Comparison of ENCODE assay signal across 23 cellular contexts in the genomic region with DNA sequence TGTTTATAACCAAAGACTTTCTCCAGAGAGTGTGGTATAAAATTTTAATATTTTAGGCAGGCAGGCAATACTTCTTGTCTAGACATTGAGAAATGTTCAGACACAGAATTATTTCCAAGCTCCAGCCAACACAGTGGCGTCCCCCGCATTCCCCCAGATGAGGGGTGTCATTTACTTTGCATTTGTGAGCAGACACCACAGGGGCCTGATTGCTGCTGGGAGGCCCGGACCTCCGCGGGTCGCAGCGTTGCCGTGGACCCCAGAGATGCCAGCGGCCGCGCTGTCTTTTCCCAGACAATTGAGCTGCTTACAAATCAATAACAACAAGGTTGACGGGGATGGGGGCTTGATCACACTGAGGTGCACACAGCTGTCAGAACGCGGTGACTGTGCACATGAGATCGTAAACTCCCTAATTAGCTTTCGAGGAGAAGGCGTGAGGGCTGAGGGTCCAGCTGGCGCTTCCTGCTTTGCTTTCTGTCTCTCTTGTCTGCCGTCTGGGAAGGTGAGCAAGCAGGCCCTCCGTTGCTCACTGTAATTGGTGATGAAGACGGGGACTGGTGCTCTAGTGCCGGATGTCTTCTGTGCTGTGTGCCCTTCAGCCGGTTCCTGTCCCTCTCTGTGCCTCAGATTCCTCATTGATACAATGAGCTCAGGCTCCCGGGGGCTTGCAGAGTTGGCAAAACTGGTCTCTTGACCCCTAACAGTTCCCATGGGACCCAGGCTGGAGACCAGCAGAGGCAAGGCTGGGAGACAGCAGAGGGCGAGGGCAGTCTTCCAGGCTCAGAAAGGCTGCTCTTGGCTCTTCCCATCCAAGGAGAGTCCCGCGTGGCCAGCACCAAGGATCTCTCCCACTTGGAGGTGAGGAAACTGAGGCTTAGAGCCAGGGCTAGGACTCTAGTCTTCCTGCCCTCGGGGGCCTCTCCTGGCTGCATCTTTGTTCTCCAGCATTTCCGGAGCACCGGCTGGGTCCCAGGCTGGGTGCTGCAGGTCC.
DNase-seq lines count a peak whose midpoint lies in the region; ATAC-seq, FAIRE-seq and TF ChIP-seq lines count a peak whose summit lies in the region.
"Had no signal": no experiment of that assay in that cellular context is flagged by ENCODE, and none has a peak within 500 bp of the region (broad histone marks: within the 10 kb centered on the region; RNA-seq: fewer than 3 reads in every experiment).

No MANE protein-coding gene starts in this region.

- 83% methylated on average over 26 of the region's 30 CpGs for WGBS in A549 (ENCODE audit: missing lambda C conversion rate)

- CTCF ChIA-PET in A549 (lab: Yijun Ruan, JAX), result no interaction called here

- H3K36me3 ChIP-seq in GM23338 (ENCODE audit: insufficient read depth), result no peaks in the 10 kb centered on the region
- H3K36me3 ChIP-seq: left ventricle myocardium inferior, sigmoid colon, thyroid gland had no signal

- H3K27ac Mint-ChIP-seq in GM23338, result 0 out of 2 replicates have a peak overlapping the region, but pooled peaks have one; percentile 59
- H3K27ac Mint-ChIP-seq: activated naive CD4-positive, alpha-beta T cell treated with anti-CD3 and anti-CD28 coated beads for 36 hours; CD4-positive, alpha-beta T cell; stimulated activated memory B cell treated with anti-CD40 and anti-IgM and Interleukin-4, amounts not matched to agents 10 μg/mL and 1 μg/mL and 100 μg/mL, for 72 hours had no signal

- peak overlapping the region; percentile 33; the same call in 1 of the 2 replicates for H2AFZ ChIP-seq in GM23338

- intact Hi-C loops in Right ventricle myocardium superior (cut with DNase I), result no loop called here

- TF ChIP-seq RAD21 in A549 (conservative IDR thresholded peaks at IDR 0.05 in 1 of 2, IDR thresholded peaks at IDR 0.05 in 1 of 2), result no peak

- H3K4me1 ChIP-seq in A549, result no peaks in the 10 kb centered on the region
- H3K4me1 ChIP-seq in GM23338 (ENCODE audit: insufficient read depth), result peaks cover 9% of the 10 kb centered on the region
- H3K4me1 ChIP-seq: thyroid gland had no signal

- H3K36me3 Mint-ChIP-seq in GM23338 (ENCODE audit: low read depth), result no peaks in the 10 kb centered on the region
- H3K36me3 Mint-ChIP-seq: stimulated activated memory B cell treated with anti-CD40 and anti-IgM and Interleukin-4, amounts not matched to agents 10 μg/mL and 1 μg/mL and 100 μg/mL, for 72 hours had no signal

- no peak for TF ChIP-seq EP300 in A549 (IDR thresholded peaks at IDR 0.05)

- H3K27me3 ChIP-seq in GM23338 (ENCODE audit: insufficient read depth), result no peaks in the 10 kb centered on the region
- H3K27me3 ChIP-seq: sigmoid colon, thyroid gland had no signal

- H3K4me2 ChIP-seq in A549, result no peak overlapping the region
- H3K4me2 ChIP-seq in GM23338, result peak overlapping the region; percentile 68

- peaks cover 2% of the 10 kb centered on the region for H3K27me3 Mint-ChIP-seq in GM23338 (ENCODE audit: insufficient read depth, low read depth, poor library complexity)
- H3K27me3 Mint-ChIP-seq: CD4-positive, alpha-beta T cell had no signal

- no peak for TF ChIP-seq POLR2A in A549 (IDR thresholded peaks at IDR 0.05; ENCODE audit: low read length)

- peaks cover 12% of the 10 kb centered on the region for H3K4me1 Mint-ChIP-seq in GM23338
- H3K4me1 Mint-ChIP-seq: stimulated activated memory B cell treated with anti-CD40 and anti-IgM and Interleukin-4, amounts not matched to agents 10 μg/mL and 1 μg/mL and 100 μg/mL, for 72 hours had no signal

- H4K20me1 ChIP-seq in GM23338 (replicated peaks; ENCODE audit: insufficient read depth), result no peaks in the 10 kb centered on the region

- POLR2A ChIA-PET in A549 (lab: Yijun Ruan, JAX), result no interaction called here

- no peaks in the 10 kb centered on the region for H3K79me2 ChIP-seq in GM23338 (replicated peaks; ENCODE audit: insufficient read depth)

- H3K27ac ChIP-seq in A549 (peak overlapping the region in 1 of 2 experiments; percentile 31; a peak in 1 of 6 replicates), GM23338 (ENCODE audit: low read depth) (no peak overlapping the region)
- H3K27ac ChIP-seq: left ventricle myocardium inferior, sigmoid colon, thyroid gland had no signal

- FAIRE-seq in A549 (lab: Jason Lieb, UNC), result no peak

- H3K9me3 ChIP-seq in A549, result no peaks in the 10 kb centered on the region
- H3K9me3 ChIP-seq: left ventricle myocardium inferior, mucosa of descending colon, sigmoid colon, thyroid gland had no signal

- no peaks in the 10 kb centered on the region for H3F3A ChIP-seq in GM23338 (replicated peaks; ENCODE audit: low read depth)

- H3K4me3 Mint-ChIP-seq in GM23338, result peak overlapping the region; percentile 29; the same call in 1 of the 3 replicates
- H3K4me3 Mint-ChIP-seq: activated naive CD4-positive, alpha-beta T cell treated with anti-CD3 and anti-CD28 coated beads for 36 hours; CD4-positive, alpha-beta T cell; stimulated activated memory B cell treated with anti-CD40 and anti-IgM and Interleukin-4, amounts not matched to agents 10 μg/mL and 1 μg/mL and 100 μg/mL, for 72 hours had no signal

- ATAC-seq in A549 (no peak), GM23338 (peak; percentile 72), Right ventricle myocardium superior (ENCODE audit: poor library complexity) (no peak)
- ATAC-seq in stimulated activated naive CD8-positive, alpha-beta T cell treated with anti-CD3 and anti-CD28 coated beads, Interleukin-15, Interleukin-2, amounts not matched to agents 100 U/mL and 50 U/mL, for 24 hours, result no peak
- ATAC-seq: mucosa of descending colon; stimulated activated memory B cell treated with anti-CD40 and anti-IgM and Interleukin-4, amounts not matched to agents 10 μg/mL and 1 μg/mL and 100 μg/mL, for 72 hours had no signal

- TF ChIP-seq CTCF in A549 (IDR thresholded peaks at IDR 0.05) (no peak), GM23338 (conservative IDR thresholded peaks at IDR 0.05; ENCODE audit: low read depth in 2 of 2) (no peak)

- H3K9me3 Mint-ChIP-seq in GM23338, result no peaks in the 10 kb centered on the region
- H3K9me3 Mint-ChIP-seq: activated naive CD4-positive, alpha-beta T cell treated with anti-CD3 and anti-CD28 coated beads for 36 hours; CD4-positive, alpha-beta T cell; stimulated activated memory B cell treated with anti-CD40 and anti-IgM and Interleukin-4, amounts not matched to agents 10 μg/mL and 1 μg/mL and 100 μg/mL, for 72 hours had no signal

- DNase-seq in A549 (ENCODE audit: low read depth in 1 of 2, low spot score in 1 of 2) (no peak), GM23338 (ENCODE audit: low spot score) (peak; percentile 31), NCI-H82 treated with DMSO at 0.1 percent for 48 hours (lab: John Stamatoyannopoulos, UW; ENCODE audit: unreplicated experiment) (peak; percentile 97), left kidney (ENCODE audit: low read depth, low spot score) (peak; percentile 68), Right ventricle myocardium superior (no peak), HuH-7.5 (ENCODE audit: low spot score) (no peak)
- no peak for DNase-seq in activated CD4-positive, alpha-beta T cell treated with anti-CD3 and anti-CD28 coated beads, Interleukin-2, amount 50 U/mL, for 1 hour
- no peak for DNase-seq in stimulated activated naive CD8-positive, alpha-beta T cell treated with anti-CD3 and anti-CD28 coated beads, Interleukin-15, Interleukin-2, amounts not matched to agents 100 U/mL and 50 U/mL, for 24 hours
- DNase-seq: activated CD4-positive, alpha-beta T cell treated with anti-CD3 and anti-CD28 coated beads, Interleukin-2, amount 50 U/mL, for 4 hours; activated naive CD4-positive, alpha-beta T cell treated with anti-CD3 and anti-CD28 coated beads for 36 hours; activated T-cell treated with anti-CD3 and anti-CD28 coated beads, Interleukin-2, amount 50 U/mL, for 1 hour; caudate nucleus; CD4-positive, alpha-beta T cell; DND-41; erythroblast; foreskin melanocyte; Karpas-422; left ventricle myocardium inferior; mucosa of descending colon; nucleus accumbens; sigmoid colon; thyroid gland had no signal

- no peaks in the 10 kb centered on the region for H3K9me2 ChIP-seq in GM23338 (ENCODE audit: insufficient read depth)

- H3K4me3 ChIP-seq in A549 (no peak overlapping the region), GM23338 (no peak overlapping the region)
- H3K4me3 ChIP-seq: left ventricle myocardium inferior, mucosa of descending colon, sigmoid colon, thyroid gland had no signal

TF ChIP-seq in A549, 52 proteins besides CTCF, POLR2A, EP300 and RAD21:
- TF ChIP-seq KDM5A (IDR thresholded peaks at IDR 0.05) (no peak), ZFP36 (IDR thresholded peaks at IDR 0.05; ENCODE audit: borderline replicate concordance, partially characterized antibody) (peak; percentile 32), MAZ (IDR thresholded peaks at IDR 0.05; ENCODE audit: borderline replicate concordance, low read depth, low read length) (no peak)

TF ChIP-seq in GM23338, 12 proteins besides CTCF, POLR2A, EP300 and RAD21 (continues in another document):
- TF ChIP-seq STAT1 (IDR thresholded peaks at IDR 0.05; ENCODE audit: unreplicated experiment) (no peak), REST (IDR thresholded peaks at IDR 0.05; ENCODE audit: unreplicated experiment) (no peak), EZH2 (IDR thresholded peaks at IDR 0.05; ENCODE audit: low read depth, unreplicated experiment) (no peak), ZNF331 (CRISPR knock-in tag; IDR thresholded peaks at IDR 0.05; ENCODE audit: low read depth) (no peak), JUNB (IDR thresholded peaks at IDR 0.05; ENCODE audit: unreplicated experiment) (no peak)

Comparison
In these comparisons a context has a peak if more than half of its experiments do, and no peak if none do; other contexts are left out.
1. DNase-seq: peak in GM23338 (single experiment), NCI-H82 treated with DMSO at 0.1 percent for 48 hours (single experiment) and left kidney (single experiment); none in A549 (0 of 2), activated CD4-positive, alpha-beta T cell treated with anti-CD3 and anti-CD28 coated beads, Interleukin-2, amount 50 U/mL, for 1 hour (single experiment), Right ventricle myocardium superior (single experiment), HuH-7.5 (single experiment) and stimulated activated naive CD8-positive, alpha-beta T cell treated with anti-CD3 and anti-CD28 coated beads, Interleukin-15, Interleukin-2, amounts not matched to agents 100 U/mL and 50 U/mL, for 24 hours (single experiment).